ENCODE assay signal across 20 cellular contexts in genomic region chr18:39555511-39555910, GRCh38.
"Had no signal": no experiment of that assay in that cellular context is flagged by ENCODE, and none has a peak within 500 bp of the region (broad histone marks: within the 10 kb centered on the region; RNA-seq: fewer than 3 reads in every experiment).

No MANE protein-coding gene starts in this region.

- H3K4me3 ChIP-seq: coronary artery, left ventricle myocardium inferior, lower lobe of right lung, prostate gland, right lobe of liver, skin epidermis, stomach, thoracic aorta, transverse colon had no signal

- H3K4me3 Mint-ChIP-seq: endodermal cell; immature natural killer cell; memory B cell; naive B cell; nephron; stimulated activated naive B cell treated with anti-CD40 and anti-IgM and Interleukin-4, amounts not matched to agents 10 μg/mL and 1 μg/mL and 100 μg/mL, for 72 hours had no signal

- H3K4me1 Mint-ChIP-seq: immature natural killer cell; memory B cell; naive B cell; nephron; stimulated activated naive B cell treated with anti-CD40 and anti-IgM and Interleukin-4, amounts not matched to agents 10 μg/mL and 1 μg/mL and 100 μg/mL, for 72 hours had no signal

- H3K36me3 Mint-ChIP-seq: immature natural killer cell; memory B cell; naive B cell; stimulated activated naive B cell treated with anti-CD40 and anti-IgM and Interleukin-4, amounts not matched to agents 10 μg/mL and 1 μg/mL and 100 μg/mL, for 72 hours had no signal

- H3K9me3 Mint-ChIP-seq: endodermal cell, nephron had no signal

- H3K27me3 Mint-ChIP-seq: memory B cell; naive B cell; stimulated activated naive B cell treated with anti-CD40 and anti-IgM and Interleukin-4, amounts not matched to agents 10 μg/mL and 1 μg/mL and 100 μg/mL, for 72 hours had no signal

- H3K27ac Mint-ChIP-seq: endodermal cell; immature natural killer cell; memory B cell; naive B cell; nephron; stimulated activated naive B cell treated with anti-CD40 and anti-IgM and Interleukin-4, amounts not matched to agents 10 μg/mL and 1 μg/mL and 100 μg/mL, for 72 hours had no signal

- DNase-seq: effector CD4-positive, alpha-beta T cell; endodermal cell; immature natural killer cell; left ventricle myocardium inferior; lower lobe of right lung; naive B cell; retina; right lobe of liver; stimulated activated CD4-positive, alpha-beta T cell treated with anti-CD3 and anti-CD28 coated beads, Interleukin-2, amount 100 ng/mL, for 24 hours; stimulated activated CD4-positive, alpha-beta T cell treated with anti-CD3 and anti-CD28 coated beads, Interleukin-4, amount 100 ng/mL, for 4 hours; stimulated activated naive B cell treated with anti-CD40 and anti-IgM and Interleukin-4, amounts not matched to agents 10 μg/mL and 1 μg/mL and 100 μg/mL, for 72 hours; stomach; substantia nigra; transverse colon had no signal
